8 cellular contexts compared by ENCODE assay signal in genomic region chr2:201532686-201533304, GRCh38.
DNase-seq lines count a peak whose midpoint lies in the region; ATAC-seq, FAIRE-seq and TF ChIP-seq lines count a peak whose summit lies in the region.

No MANE protein-coding gene starts in this region.

- no peak overlapping the region for H3K4me3 Mint-ChIP-seq in chondrocyte (ENCODE audit: unreplicated experiment)

- H3K79me2 ChIP-seq in GM12878 (ENCODE audit: control insufficient read depth, insufficient read depth, low read length) = no peaks in the 10 kb centered on the region

- no peaks in the 10 kb centered on the region for H4K20me1 ChIP-seq in GM12878 (ENCODE audit: control insufficient read depth, insufficient read depth)

- RAD21 ChIA-PET in GM12878 (lab: Charles Lee; ENCODE audit: unreplicated experiment) = interaction anchor here (0.8 kb wide), 1 partner anchor 51 kb away, joined by 3 read pairs; no protein-coding TSS in a partner anchor

- in situ Hi-C loops in GM12878 (cut with MboI) = no loop called here

- H3K4me1 ChIP-seq in GM12878 (ENCODE audit: control insufficient read depth, insufficient read depth, low read length) = 0 out of 2 replicates have a peak, but pooled peaks cover 3% of the 10 kb centered on the region

- TF ChIP-seq RAD21 in GM12878 (IDR thresholded peaks at IDR 0.05; ENCODE audit: insufficient read depth, low read depth, low read length) = no peak

- no peaks in the 10 kb centered on the region for H3K27me3 Mint-ChIP-seq in chondrocyte (ENCODE audit: low read depth)

- H3K4me3 ChIP-seq in AG10803 (ENCODE audit: low read length) (no peak overlapping the region), GM12878 (no peak overlapping the region)

- no peaks in the 10 kb centered on the region for H3K27me3 ChIP-seq in GM12878 (replicated peaks in 1 of 2; ENCODE audit: control insufficient read depth in 2 of 2, insufficient read depth in 2 of 2, low read length in 1 of 2)

- 0% methylated on average over 2 of the region's 2 CpGs for WGBS in GM12878 (ENCODE audit: insufficient coverage, insufficient replicate concordance, low lambda C conversion rate, missing lambda C conversion rate)

- H3K9me3 Mint-ChIP-seq in chondrocyte (ENCODE audit: low read depth) = peaks cover 48% of the 10 kb centered on the region

- CTCF ChIA-PET in GM12878 (lab: Yijun Ruan, JAX) = interaction anchor here (1.9 kb wide), 1 partner anchor 20 kb away, joined by 3 read pairs; no protein-coding TSS in a partner anchor

- H3K9me3 ChIP-seq in GM12878 (replicated peaks; ENCODE audit: control insufficient read depth, insufficient read depth, low read length) = peaks cover 6% of the 10 kb centered on the region

- peaks cover 8% of the 10 kb centered on the region for H3K36me3 Mint-ChIP-seq in chondrocyte (ENCODE audit: low read depth)

- FAIRE-seq in GM12878 (lab: Jason Lieb, UNC) = peak; percentile 65

- H3K27ac ChIP-seq in GM12878 (ENCODE audit: control insufficient read depth, insufficient read depth) = no peak overlapping the region

- no peaks in the 10 kb centered on the region for H3K4me1 Mint-ChIP-seq in chondrocyte (ENCODE audit: low read depth)

- TF ChIP-seq EP300 in GM12878 (IDR thresholded peaks at IDR 0.05; ENCODE audit: borderline replicate concordance in 1 of 2, control insufficient read depth in 1 of 2, low read depth in 2 of 2, low read length in 2 of 2) = no peak

- peak; percentile 91 for DNase-seq in AG10803 (ENCODE audit: low read depth)
- DNase-seq in GM12878 (ENCODE audit: low read depth, low spot score) = peak; percentile 55
- no peak for DNase-seq in chondrocyte (ENCODE audit: low spot score)
- DNase-seq in NOMO-1 treated with dmso at 0.1 percent for 144 hours (lab: John Stamatoyannopoulos, UW; ENCODE audit: unreplicated experiment) = no peak
- DNase-seq in retina = no peak
- DNase-seq in NCI-H2196 (lab: John Stamatoyannopoulos, UW; ENCODE audit: unreplicated experiment) = no peak

- peak; percentile 90 for ATAC-seq in GM19463 (IDR thresholded peaks at IDR 0.05; ENCODE audit: unreplicated experiment)
- peak; percentile 95 for ATAC-seq in HG03457 (IDR thresholded peaks at IDR 0.05; ENCODE audit: unreplicated experiment)
- peak; percentile 98 for ATAC-seq in GM12878

- intact Hi-C loops in GM12878 (cut with micrococcal nuclease; ENCODE audit: unreplicated experiment) = no loop called here

- no peaks in the 10 kb centered on the region for H3K36me3 ChIP-seq in GM12878 (ENCODE audit: control insufficient read depth in 2 of 2, insufficient read depth in 2 of 2, low read length in 1 of 2)

- TF ChIP-seq CTCF in AG10803 (conservative IDR thresholded peaks at IDR 0.05; ENCODE audit: low read length) (no peak), GM12878 (IDR thresholded peaks at IDR 0.05 in 2 of 3, conservative IDR thresholded peaks at IDR 0.05 in 1 of 3; ENCODE audit: control insufficient read depth in 2 of 3, extremely low read depth in 1 of 3, insufficient read depth in 1 of 3, low read depth in 3 of 3, low read length in 3 of 3) (no peak), chondrocyte (IDR thresholded peaks at IDR 0.05) (no peak)

- TF ChIP-seq POLR2A in GM12878 (IDR thresholded peaks at IDR 0.05; ENCODE audit: low read depth, low read length) = no peak

- BruUV-seq in GM12878 (replicated peaks; lab: Mats Ljungman, UMichigan) = no TSS peak

- SMC1A ChIA-PET in GM12878 (lab: Charles Lee; ENCODE audit: uncharacterized antibody, unreplicated experiment) = no interaction called here

- no peak overlapping the region for H3K9ac ChIP-seq in GM12878 (ENCODE audit: control insufficient read depth, insufficient read depth, low read length)

- no peak overlapping the region for H3K27ac Mint-ChIP-seq in chondrocyte (ENCODE audit: unreplicated experiment)

- POLR2A ChIA-PET in GM12878 (lab: Charles Lee) = no interaction called here

- H3K4me2 ChIP-seq in GM12878 (ENCODE audit: control insufficient read depth, insufficient read depth) = no peak overlapping the region

- no peak overlapping the region for H2AFZ ChIP-seq in GM12878 (ENCODE audit: control insufficient read depth, low read depth, low read length)

TF ChIP-seq in GM12878, 131 proteins besides CTCF, POLR2A, EP300 and RAD21 (continues in another document):
- TF ChIP-seq MYC (IDR thresholded peaks at IDR 0.05; ENCODE audit: insufficient read depth, insufficient read length, insufficient replicate concordance, low read length, severe bottlenecking) (no peak), NRF1 (conservative IDR thresholded peaks at IDR 0.05; ENCODE audit: low read depth, low read length) (no peak), ZNF687 (IDR thresholded peaks at IDR 0.05) (no peak), EZH2 (IDR thresholded peaks at IDR 0.05; ENCODE audit: borderline replicate concordance, control insufficient read depth, low read depth, low read length) (no peak), POU2F2 (IDR thresholded peaks at IDR 0.05; ENCODE audit: borderline replicate concordance, low read depth, low read length) (no peak), HDAC2 (IDR thresholded peaks at IDR 0.05) (no peak), IRF4 (IDR thresholded peaks at IDR 0.05; ENCODE audit: low read depth, low read length) (peak; percentile 23; the same call in 1 of the 2 replicates), NR2F1 (conservative IDR thresholded peaks at IDR 0.05) (0 out of 2 replicates have a peak, but pooled peaks have one; percentile 26), NFIC (IDR thresholded peaks at IDR 0.05; ENCODE audit: low read depth, low read length) (0 out of 2 replicates have a peak, but pooled peaks have one; percentile 23), CBX3 (IDR thresholded peaks at IDR 0.05; ENCODE audit: borderline replicate concordance, low read depth) (no peak), RUNX3 (IDR thresholded peaks at IDR 0.05; ENCODE audit: low read length) (peak; percentile 95)
- TF ChIP-seq, protein P1, sequence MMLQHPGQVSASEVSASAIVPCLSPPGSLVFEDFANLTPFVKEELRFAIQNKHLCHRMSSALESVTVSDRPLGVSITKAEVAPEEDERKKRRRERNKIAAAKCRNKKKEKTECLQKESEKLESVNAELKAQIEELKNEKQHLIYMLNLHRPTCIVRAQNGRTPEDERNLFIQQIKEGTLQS (IDR thresholded peaks at IDR 0.05; ENCODE audit: borderline replicate concordance, extremely low read depth, low read depth, low read length) = no peak
- TF ChIP-seq, protein P2, sequence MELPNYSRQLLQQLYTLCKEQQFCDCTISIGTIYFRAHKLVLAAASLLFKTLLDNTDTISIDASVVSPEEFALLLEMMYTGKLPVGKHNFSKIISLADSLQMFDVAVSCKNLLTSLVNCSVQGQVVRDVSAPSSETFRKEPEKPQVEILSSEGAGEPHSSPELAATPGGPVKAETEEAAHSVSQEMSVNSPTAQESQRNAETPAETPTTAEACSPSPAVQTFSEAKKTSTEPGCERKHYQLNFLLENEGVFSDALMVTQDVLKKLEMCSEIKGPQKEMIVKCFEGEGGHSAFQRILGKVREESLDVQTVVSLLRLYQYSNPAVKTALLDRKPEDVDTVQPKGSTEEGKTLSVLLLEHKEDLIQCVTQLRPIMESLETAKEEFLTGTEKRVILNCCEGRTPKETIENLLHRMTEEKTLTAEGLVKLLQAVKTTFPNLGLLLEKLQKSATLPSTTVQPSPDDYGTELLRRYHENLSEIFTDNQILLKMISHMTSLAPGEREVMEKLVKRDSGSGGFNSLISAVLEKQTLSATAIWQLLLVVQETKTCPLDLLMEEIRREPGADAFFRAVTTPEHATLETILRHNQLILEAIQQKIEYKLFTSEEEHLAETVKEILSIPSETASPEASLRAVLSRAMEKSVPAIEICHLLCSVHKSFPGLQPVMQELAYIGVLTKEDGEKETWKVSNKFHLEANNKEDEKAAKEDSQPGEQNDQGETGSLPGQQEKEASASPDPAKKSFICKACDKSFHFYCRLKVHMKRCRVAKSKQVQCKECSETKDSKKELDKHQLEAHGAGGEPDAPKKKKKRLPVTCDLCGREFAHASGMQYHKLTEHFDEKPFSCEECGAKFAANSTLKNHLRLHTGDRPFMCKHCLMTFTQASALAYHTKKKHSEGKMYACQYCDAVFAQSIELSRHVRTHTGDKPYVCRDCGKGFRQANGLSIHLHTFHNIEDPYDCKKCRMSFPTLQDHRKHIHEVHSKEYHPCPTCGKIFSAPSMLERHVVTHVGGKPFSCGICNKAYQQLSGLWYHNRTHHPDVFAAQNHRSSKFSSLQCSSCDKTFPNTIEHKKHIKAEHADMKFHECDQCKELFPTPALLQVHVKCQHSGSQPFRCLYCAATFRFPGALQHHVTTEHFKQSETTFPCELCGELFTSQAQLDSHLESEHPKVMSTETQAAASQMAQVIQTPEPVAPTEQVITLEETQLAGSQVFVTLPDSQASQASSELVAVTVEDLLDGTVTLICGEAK (IDR thresholded peaks at IDR 0.05; ENCODE audit: borderline replicate concordance) = no peak

Comparison
In these comparisons a context has a peak if more than half of its experiments do, and no peak if none do; other contexts are left out.
1. DNase-seq: peak in AG10803 (single experiment) and GM12878 (single experiment); none in chondrocyte (single experiment), NOMO-1 treated with dmso at 0.1 percent for 144 hours (single experiment), retina (single experiment) and NCI-H2196 (single experiment).
2. Peak in every context shown above with its lines, with median percentiles within 50 percentile points of each other: ATAC-seq.